10 cellular contexts compared by ENCODE assay signal in genomic region chr11:325796-326591, GRCh38. TPM values are rescaled to one million over a fixed set of nuclear protein-coding genes. Genes with fewer than 3 reads are reported as not detected.
A peak's percentile ranks its signal among the peaks of the same experiment; 100 is the strongest.
DNase-seq lines count a peak whose midpoint lies in the region; ATAC-seq, FAIRE-seq and TF ChIP-seq lines count a peak whose summit lies in the region.
"Had no signal": no experiment of that assay in that cellular context is flagged by ENCODE, and none has a peak within 500 bp of the region (broad histone marks: within the 10 kb centered on the region; RNA-seq: fewer than 3 reads in every experiment).

No MANE protein-coding gene starts in this region.

- no peaks in the 10 kb centered on the region for H3K27me3 Mint-ChIP-seq in activated CD8-positive, alpha-beta T cell treated with anti-CD3 and anti-CD28 coated beads, Interleukin-2, amount 10 ng/mL, durations not matched to agents 7 days and 5 days (ENCODE audit: low read depth)
- H3K27me3 Mint-ChIP-seq in immature natural killer cell (ENCODE audit: low read depth in 3 of 3): peaks cover 8 to 14% (median 10%) of the 10 kb centered on the region in 3 donors

- CTCF ChIA-PET in activated CD8-positive, alpha-beta T cell treated with anti-CD3 and anti-CD28 coated beads, Interleukin-2, amount 10 ng/mL, durations not matched to agents 7 days and 5 days (lab: Charles Lee): interaction anchor here (1.5 to 4.4 kb wide), 5 partner anchors 20 to 122 kb away, joined by 4 to 16 read pairs (median 7); no protein-coding TSS in a partner anchor

- H3K4me1 ChIP-seq in small intestine (ENCODE audit: control insufficient read depth in 2 of 2, insufficient read depth in 1 of 2, low read depth in 1 of 2, low read length in 1 of 2): peaks cover 0 to 11% of the 10 kb centered on the region in 2 donors

- H3K4me3 ChIP-seq in small intestine (ENCODE audit: low read depth in 1 of 2, low read length in 2 of 2): no peak overlapping the region

- no peaks in the 10 kb centered on the region for H3K36me3 ChIP-seq in small intestine (ENCODE audit: control insufficient read depth in 2 of 2, insufficient read depth in 2 of 2, low read length in 2 of 2)

- H3K9me3 ChIP-seq in small intestine (ENCODE audit: control insufficient read depth, low read depth): no peaks in the 10 kb centered on the region

- H3K4me3 Mint-ChIP-seq in activated CD8-positive, alpha-beta T cell treated with anti-CD3 and anti-CD28 coated beads, Interleukin-2, amount 10 ng/mL, durations not matched to agents 7 days and 5 days: peak overlapping the region; percentile 74
- H3K4me3 Mint-ChIP-seq in immature natural killer cell: peak overlapping the region; percentile 51 to 81 (median 71)

- 87 to 90% (median 89%) methylated on average over 30 of the region's 30 CpGs for whole genome bisulfite sequencing in small intestine, 3 donors

- ATAC-seq in activated CD8-positive, alpha-beta T cell treated with anti-CD3 and anti-CD28 coated beads, Interleukin-2, amount 10 ng/mL, durations not matched to agents 7 days and 5 days: no peak
- no peak for ATAC-seq in GM21529 (IDR thresholded peaks at IDR 0.05; ENCODE audit: unreplicated experiment)
- ATAC-seq: HCT116 had no signal

- FAIRE-seq in GM12891 (lab: Jason Lieb, UNC) (peak; percentile 64), small intestine (lab: Jason Lieb, UNC) (no peak)

- peaks cover 4% of the 10 kb centered on the region for H3K9me3 Mint-ChIP-seq in activated CD8-positive, alpha-beta T cell treated with anti-CD3 and anti-CD28 coated beads, Interleukin-2, amount 10 ng/mL, durations not matched to agents 7 days and 5 days (ENCODE audit: insufficient read depth)
- H3K9me3 Mint-ChIP-seq in immature natural killer cell: no peaks in the 10 kb centered on the region

- H3K36me3 Mint-ChIP-seq in activated CD8-positive, alpha-beta T cell treated with anti-CD3 and anti-CD28 coated beads, Interleukin-2, amount 10 ng/mL, durations not matched to agents 7 days and 5 days (ENCODE audit: low read depth): peaks cover 14% of the 10 kb centered on the region
- no peaks in the 10 kb centered on the region for H3K36me3 Mint-ChIP-seq in immature natural killer cell

- TF ChIP-seq POLR2A in GM12891 (IDR thresholded peaks at IDR 0.05; ENCODE audit: low read depth, low read length): no peak

- POLR2A ChIA-PET in activated CD8-positive, alpha-beta T cell treated with anti-CD3 and anti-CD28 coated beads, Interleukin-2, amount 10 ng/mL, durations not matched to agents 7 days and 5 days (lab: Charles Lee): interaction anchor here (0.8 to 2.3 kb wide), 7 partner anchors 10 to 29 kb away, joined by 3 to 30 read pairs (median 9); no protein-coding TSS in a partner anchor

- no peak for DNase-seq in GM12891 (ENCODE audit: insufficient read length, low spot score)
- peak; percentile 39 for DNase-seq in activated CD8-positive, alpha-beta T cell treated with anti-CD3 and anti-CD28 coated beads, Interleukin-2, amount 10 ng/mL, durations not matched to agents 7 days and 5 days
- no peak for DNase-seq in immature natural killer cell
- DNase-seq in small intestine: no peak
- DNase-seq in NCI-H2227 (lab: John Stamatoyannopoulos, UW; ENCODE audit: unreplicated experiment): no peak
- DNase-seq in SHP77 treated with DMSO at 0.1 percent for 48 hours (lab: John Stamatoyannopoulos, UW): no peak
- DNase-seq in NCI-H1105 treated with DMSO at 0.1 percent for 48 hours (lab: John Stamatoyannopoulos, UW): no peak

- peak overlapping the region; percentile 98 for H3K27ac Mint-ChIP-seq in activated CD8-positive, alpha-beta T cell treated with anti-CD3 and anti-CD28 coated beads, Interleukin-2, amount 10 ng/mL, durations not matched to agents 7 days and 5 days
- H3K27ac Mint-ChIP-seq in immature natural killer cell: peak overlapping the region; percentile 77 to 96 (median 92)

- peaks cover 72% of the 10 kb centered on the region for H3K4me1 Mint-ChIP-seq in activated CD8-positive, alpha-beta T cell treated with anti-CD3 and anti-CD28 coated beads, Interleukin-2, amount 10 ng/mL, durations not matched to agents 7 days and 5 days (ENCODE audit: low read depth)
- H3K4me1 Mint-ChIP-seq in immature natural killer cell: peaks cover 65 to 74% of the 10 kb centered on the region in 2 donors

- H3K27ac ChIP-seq in small intestine (ENCODE audit: low read depth in 1 of 2, low read length in 1 of 2): peak overlapping the region; percentile 7 to 87

- no peaks in the 10 kb centered on the region for H3K27me3 ChIP-seq in small intestine (ENCODE audit: control insufficient read depth in 2 of 2, insufficient read depth in 2 of 2, low read length in 2 of 2)

TF ChIP-seq in GM12891, 5 proteins besides CTCF, POLR2A, EP300 and RAD21:
- TF ChIP-seq POLR2AphosphoS5 (IDR thresholded peaks at IDR 0.05; ENCODE audit: low read depth, low read length) (no peak), PAX5 (IDR thresholded peaks at IDR 0.05; ENCODE audit: insufficient read depth, low read length, severe bottlenecking) (no peak), TAF1 (IDR thresholded peaks at IDR 0.05; ENCODE audit: low read depth, low read length) (no peak), POU2F2 (IDR thresholded peaks at IDR 0.05; ENCODE audit: low read depth, low read length) (no peak), SPI1 (IDR thresholded peaks at IDR 0.05; ENCODE audit: low read depth, low read length) (no peak)

RNA-seq across cellular contexts. Expression of gene IFITM3, which starts 5.3 kb away (rescaled TPM):
- polyA plus RNA-seq in GM12891 (2012; ENCODE audit: low read depth, missing spikeins): 18.7 TPM
- 100 to 1,000 TPM; 174 to 182 TPM for total RNA-seq in activated CD8-positive, alpha-beta T cell treated with anti-CD3 and anti-CD28 coated beads, Interleukin-2, amount 10 ng/mL, durations not matched to agents 7 days and 5 days
- polyA plus RNA-seq in immature natural killer cell (100 to 1,000 TPM; 138 to 675 (median 423) TPM), small intestine (1,000 to 10,000 TPM in 1 of 3 donors, 100 to 1,000 TPM in 1, 10 to 100 TPM in 1; 49.2 to 1,181 (median 120) TPM)

RNA-seq across cellular contexts. Expression of gene IFITM1, which starts 12.2 kb away (rescaled TPM):
- polyA plus RNA-seq in GM12891 (2012; ENCODE audit: low read depth, missing spikeins): 413 TPM
- 1,000 to 10,000 TPM; 1,265 to 1,278 TPM for total RNA-seq in activated CD8-positive, alpha-beta T cell treated with anti-CD3 and anti-CD28 coated beads, Interleukin-2, amount 10 ng/mL, durations not matched to agents 7 days and 5 days
- polyA plus RNA-seq in immature natural killer cell (1,000 to 10,000 TPM; 2,792 to 4,533 (median 3,562) TPM), small intestine (100 to 1,000 TPM in 1 of 3 donors, 10 to 100 TPM in 1, 1 to 10 TPM in 1; 8.9 to 520 (median 50.0) TPM)

RNA-seq across cellular contexts. Expression of gene IFITM2, which starts 18.4 kb away (rescaled TPM):
- polyA plus RNA-seq in GM12891 (2012; ENCODE audit: low read depth, missing spikeins): 486 TPM
- 1,000 to 10,000 TPM; 2,197 to 2,304 TPM for total RNA-seq in activated CD8-positive, alpha-beta T cell treated with anti-CD3 and anti-CD28 coated beads, Interleukin-2, amount 10 ng/mL, durations not matched to agents 7 days and 5 days
- polyA plus RNA-seq in immature natural killer cell (1,000 to 10,000 TPM; 4,348 to 7,867 (median 6,958) TPM), small intestine (100 to 1,000 TPM in 1 of 3 donors, 10 to 100 TPM in 2; 21.7 to 490 (median 71.3) TPM)

RNA-seq across cellular contexts. Expression of gene IFITM5, which starts 26.7 kb away (rescaled TPM):
- polyA plus RNA-seq in GM12891 (2012; ENCODE audit: low read depth, missing spikeins): not detected
- total RNA-seq in activated CD8-positive, alpha-beta T cell treated with anti-CD3 and anti-CD28 coated beads, Interleukin-2, amount 10 ng/mL, durations not matched to agents 7 days and 5 days: not detected
- not detected for polyA plus RNA-seq in immature natural killer cell
- polyA plus RNA-seq in small intestine: not detected
- total RNA-seq: LHCN-M2 had no signal

RNA-seq across cellular contexts. Expression of gene PGGHG, which starts 37.1 kb away (rescaled TPM):
- 19.3 TPM for polyA plus RNA-seq in GM12891 (2012; ENCODE audit: low read depth, missing spikeins)
- 100 to 1,000 TPM; 487 to 541 TPM for total RNA-seq in activated CD8-positive, alpha-beta T cell treated with anti-CD3 and anti-CD28 coated beads, Interleukin-2, amount 10 ng/mL, durations not matched to agents 7 days and 5 days
- polyA plus RNA-seq in immature natural killer cell (10 to 100 TPM in 2 of 3 donors, 1 to 10 TPM in 1; 8.1 to 17.4 (median 11.4) TPM), small intestine (100 to 1,000 TPM; 118 to 154 (median 127) TPM)

Comparison
In these comparisons a context has a peak if more than half of its experiments do, and no peak if none do; other contexts are left out.
1. RNA of gene IFITM1, which starts 12.2 kb away (polyA plus RNA-seq): 2,792 to 4,533 TPM in immature natural killer cell; 8.9 to 520 TPM in small intestine; every median in the first group is over 4 times any median in the second.
2. RNA of gene IFITM2, which starts 18.4 kb away (polyA plus RNA-seq): 4,348 to 7,867 TPM in immature natural killer cell; 21.7 to 490 TPM in small intestine; every median in the first group is over 4 times any median in the second.